ENCODE assay signal across 9 cellular contexts in the genomic region with DNA sequence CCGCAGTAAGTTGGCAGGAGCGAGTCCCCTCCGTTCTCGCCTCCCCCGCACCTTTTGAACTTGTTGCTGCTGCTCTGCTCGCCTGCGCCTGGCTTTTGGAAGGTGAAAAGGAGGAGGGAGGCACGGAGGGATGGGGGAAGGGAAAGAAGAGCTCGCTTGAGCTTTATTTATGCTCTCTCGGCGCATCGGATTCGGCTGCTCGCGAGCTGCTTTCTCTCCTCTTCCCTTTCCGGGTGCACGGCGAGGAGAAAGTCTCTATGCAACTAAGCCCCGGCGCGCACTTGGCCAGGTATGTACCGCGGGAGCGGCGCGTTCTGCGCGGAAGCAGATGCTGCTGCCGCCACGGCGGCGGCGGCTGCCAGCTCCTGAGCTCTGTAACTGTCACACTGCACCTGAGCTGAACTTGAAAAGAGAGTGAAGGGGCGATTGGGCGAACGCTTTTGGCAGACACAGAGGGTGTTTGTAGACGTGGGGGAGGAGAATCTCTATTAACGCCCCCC. TPM values are rescaled to one million over a fixed set of nuclear protein-coding genes. Genes with fewer than 3 reads are reported as not detected.
DNase-seq lines count a peak whose midpoint lies in the region; ATAC-seq and TF ChIP-seq lines count a peak whose summit lies in the region.
"Had no signal": no experiment of that assay in that cellular context is flagged by ENCODE, and none has a peak within 500 bp of the region (broad histone marks: within the 10 kb centered on the region; RNA-seq: fewer than 3 reads in every experiment).

No MANE protein-coding gene starts in this region.

- H3K9ac ChIP-seq in colonic mucosa (ENCODE audit: low read depth in 2 of 2, low read length in 2 of 2): no peak overlapping the region

- H3K27me3 Mint-ChIP-seq in nephron (ENCODE audit: low read depth): peaks cover 38% of the 10 kb centered on the region

- H3K27ac ChIP-seq in PC-9 (no peak overlapping the region), colonic mucosa (no peak overlapping the region)

- intact Hi-C loops in PC-9 (cut with micrococcal nuclease; ENCODE audit: unreplicated experiment) (loop anchor here (2.0 to 10.0 kb wide), 3 partner anchors 133 to 726 kb away; no protein-coding TSS in a partner anchor), colonic mucosa (cut with DNase I) (loop anchor here (10.0 kb wide), 1 partner anchor 339 kb away; no protein-coding TSS in a partner anchor)

- H3K4me2 ChIP-seq in PC-9: peak overlapping the region; percentile 94

- no peaks in the 10 kb centered on the region for H3K79me2 ChIP-seq in PC-9 (ENCODE audit: low read depth)

- POLR2A ChIA-PET in PC-9 (lab: Charles Lee; ENCODE audit: unreplicated experiment): no interaction called here

- TF ChIP-seq CTCF in PC-9 (conservative IDR thresholded peaks at IDR 0.05) (no peak), nephron (IDR thresholded peaks at IDR 0.05; ENCODE audit: unreplicated experiment in 3 of 3) (no peak), colonic mucosa (IDR thresholded peaks at IDR 0.05) (no peak)

- BruUV-seq in PC-9 (replicated peaks; lab: Mats Ljungman, UMichigan): no TSS peak

- CTCF ChIA-PET in PC-9 (lab: Charles Lee): interaction anchor here (1.4 kb wide), 1 partner anchor 338 kb away, joined by 4 read pairs; no protein-coding TSS in a partner anchor

- H3K4me3 Mint-ChIP-seq in nephron: peak overlapping the region; percentile 90 to 100 (median 97)

- peak overlapping the region; percentile 64 to 94 (median 86) for H3K27ac Mint-ChIP-seq in nephron

- H3K4me1 Mint-ChIP-seq in nephron: no peaks in the 10 kb centered on the region

- no peaks in the 10 kb centered on the region for H4K20me1 ChIP-seq in PC-9 (ENCODE audit: insufficient read depth)

- peak; percentile 82 for DNase-seq in DMS53 treated with DMSO at 0.1 percent for 48 hours (lab: John Stamatoyannopoulos, UW; ENCODE audit: unreplicated experiment)
- DNase-seq in PC-9: peak; percentile 38 to 47
- peak; percentile 18 for DNase-seq in fibroblast of gingiva (ENCODE audit: low read depth)
- no peak for DNase-seq in colonic mucosa
- DNase-seq in stimulated activated naive CD4-positive, alpha-beta T cell (lab: John Stamatoyannopoulos, UW): no peak

- peak overlapping the region; percentile 85 for H2AFZ ChIP-seq in PC-9

- H3K27me3 ChIP-seq in PC-9 (ENCODE audit: insufficient read depth, low read depth): 0 out of 2 replicates have a peak, but pooled peaks cover 4% of the 10 kb centered on the region
- H3K27me3 ChIP-seq in colonic mucosa: peaks cover 16% of the 10 kb centered on the region

- H3K4me1 ChIP-seq in PC-9 (replicated peaks; ENCODE audit: insufficient read depth): no peaks in the 10 kb centered on the region
- no peaks in the 10 kb centered on the region for H3K4me1 ChIP-seq in colonic mucosa

- H3K36me3 Mint-ChIP-seq in nephron (ENCODE audit: low read depth): peaks cover 9% of the 10 kb centered on the region

- H3F3A ChIP-seq in PC-9 (ENCODE audit: insufficient read depth, low read depth): no peaks in the 10 kb centered on the region

- H3K36me3 ChIP-seq in PC-9 (ENCODE audit: low read depth) (no peaks in the 10 kb centered on the region), colonic mucosa (no peaks in the 10 kb centered on the region)

- no peaks in the 10 kb centered on the region for H3K9me3 ChIP-seq in PC-9 (ENCODE audit: insufficient read depth, low read depth)
- no peaks in the 10 kb centered on the region for H3K9me3 ChIP-seq in colonic mucosa

- H3K9me2 ChIP-seq in PC-9 (ENCODE audit: insufficient read depth): no peaks in the 10 kb centered on the region

- H3K9me3 Mint-ChIP-seq in nephron: no peaks in the 10 kb centered on the region

- ATAC-seq in GM19397 (IDR thresholded peaks at IDR 0.05; ENCODE audit: unreplicated experiment) (peak; percentile 79), HG03442 (IDR thresholded peaks at IDR 0.05; ENCODE audit: unreplicated experiment) (peak; percentile 42)
- ATAC-seq: Panc1 had no signal

- H3K4me3 ChIP-seq in PC-9 (peak overlapping the region; percentile 61; the same call in 1 of the 2 replicates), colonic mucosa (no peak overlapping the region)

RNA-seq across cellular contexts. Expression of a gene that starts 0.6 kb away (rescaled TPM):
- total RNA-seq in PC-9 (2021) (0.72 and 1.4 TPM in 2 replicates), colonic mucosa (under 1 TPM; 0.08 to 0.17 TPM)

Comparison
In these comparisons a context has a peak if more than half of its experiments do, and no peak if none do; other contexts are left out.
1. DNase-seq: peak in DMS53 treated with DMSO at 0.1 percent for 48 hours (single experiment), PC-9 (2 of 2) and fibroblast of gingiva (single experiment); none in colonic mucosa (single experiment) and stimulated activated naive CD4-positive, alpha-beta T cell (0 of 6).